Comparison of ENCODE assay signal across 18 cellular contexts in the genomic region with DNA sequence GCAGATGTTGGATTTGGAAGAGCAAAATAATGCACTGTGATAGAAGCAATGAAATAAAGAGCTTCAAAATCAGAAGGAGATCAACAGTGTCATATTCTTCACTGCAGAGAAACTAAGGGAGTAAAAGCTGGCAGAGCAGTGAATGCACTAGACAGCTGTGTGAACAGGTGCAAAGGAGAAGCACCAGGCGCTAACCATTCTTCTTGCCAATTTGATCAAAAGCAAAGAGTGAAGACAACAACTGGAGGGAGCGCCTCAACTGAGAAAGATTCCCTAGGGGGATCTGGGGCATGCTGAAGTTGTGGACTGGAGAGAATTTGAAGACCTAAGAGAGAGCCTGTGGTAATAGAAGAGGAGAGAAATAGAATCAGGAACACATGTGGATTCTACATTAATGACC. TPM values are rescaled to one million over a fixed set of nuclear protein-coding genes. Genes with fewer than 3 reads are reported as not detected.
"Had no signal": no experiment of that assay in that cellular context is flagged by ENCODE, and none has a peak within 500 bp of the region (broad histone marks: within the 10 kb centered on the region; RNA-seq: fewer than 3 reads in every experiment).

No MANE protein-coding gene starts in this region.

- H3K4me3 ChIP-seq: heart right ventricle, left lung, ovary, right lobe of liver, tibial artery, uterus had no signal

- DNase-seq: activated CD4-positive, alpha-beta T cell treated with anti-CD3 and anti-CD28 coated beads for 36 hours; activated CD4-positive, alpha-beta T cell treated with anti-CD3 and anti-CD28 coated beads, Interleukin-2, amount 50 U/mL, for 48 hours; activated gamma-delta T cell; cerebellar nuclear complex; cortex of kidney; erythroblast; heart right ventricle; left lung; mammary epithelial cell; naive thymus-derived CD8-positive, alpha-beta T cell; ovary; right lobe of liver; stimulated activated naive CD4-positive, alpha-beta T cell; tibial artery; uterus had no signal

- H3K36me3 ChIP-seq: heart right ventricle, left lung, ovary, right lobe of liver, tibial artery, uterus had no signal

- H3K27me3 ChIP-seq: heart right ventricle, left lung, ovary, right lobe of liver, tibial artery, uterus had no signal

- H3K4me1 ChIP-seq: uterus had no signal

- H3K9me3 ChIP-seq: heart right ventricle, left lung, ovary, right lobe of liver, tibial artery, uterus had no signal

- H3K27ac ChIP-seq: heart right ventricle, left lung, ovary, tibial artery had no signal

- ATAC-seq: activated CD4-positive, alpha-beta T cell treated with anti-CD3 and anti-CD28 coated beads for 36 hours; activated naive CD4-positive, alpha-beta T cell treated with anti-CD3 and anti-CD28 coated beads, Interleukin-2, amount 50 U/mL, for 72 hours; heart right ventricle; left lung; naive thymus-derived CD8-positive, alpha-beta T cell had no signal

RNA-seq across cellular contexts. Expression of a gene that starts 50.4 kb away (rescaled TPM):
- total RNA-seq: activated CD4-positive, alpha-beta T cell treated with anti-CD3 and anti-CD28 coated beads for 36 hours; activated naive CD4-positive, alpha-beta T cell treated with anti-CD3 and anti-CD28 coated beads, Interleukin-2, amount 50 U/mL, for 72 hours; bronchial epithelial cell; kidney epithelial cell; naive thymus-derived CD8-positive, alpha-beta T cell had no signal
- polyA plus RNA-seq: naive thymus-derived CD8-positive, alpha-beta T cell had no signal
